ENCODE assay signal across 27 cellular contexts in genomic region chr6:77072694-77073409, GRCh38.
DNase-seq lines count a peak whose midpoint lies in the region; ATAC-seq, FAIRE-seq and TF ChIP-seq lines count a peak whose summit lies in the region.
"Had no signal": no experiment of that assay in that cellular context is flagged by ENCODE, and none has a peak within 500 bp of the region (broad histone marks: within the 10 kb centered on the region; RNA-seq: fewer than 3 reads in every experiment).

No MANE protein-coding gene starts in this region.

- peak; percentile 20 for DNase-seq in Ammon's horn (ENCODE audit: low spot score)
- peak; percentile 63 for DNase-seq in LNCaP clone FGC (ENCODE audit: low read depth)
- no peak for DNase-seq in bronchial epithelial cell (ENCODE audit: low read depth)
- DNase-seq in right lobe of liver = peak in 2 of 3 donors; percentile 46 to 74
- DNase-seq in adrenal gland = no peak
- no peak for DNase-seq in NCI-H446 treated with DMSO at 0.1 percent for 48 hours (lab: John Stamatoyannopoulos, UW)
- DNase-seq in NCI-H2107 (lab: John Stamatoyannopoulos, UW) = no peak
- DNase-seq: Caco-2; CD8-positive, alpha-beta T cell; DMS153; DND-41; Kasumi-1; MG63; NCI-H1417 treated with DMSO at 0.1 percent for 48 hours; NCI-H1694 treated with DMSO at 0.1 percent for 48 hours; NCI-H2081 treated with DMSO at 0.1 percent for 48 hours; NCI-H2171 treated with DMSO at 0.1 percent for 48 hours; NCI-H345; NCI-H524; SHP77; T-cell had no signal

- FAIRE-seq in bronchial epithelial cell (lab: Jason Lieb, UNC) = peak; percentile 40
- FAIRE-seq: GM18507, H54, K562 had no signal

- no peak for TF ChIP-seq CTCF in LNCaP clone FGC (IDR thresholded peaks at IDR 0.05; ENCODE audit: control insufficient read depth, extremely low read depth, insufficient read depth)
- no peak for TF ChIP-seq CTCF in bronchial epithelial cell (IDR thresholded peaks at IDR 0.05; ENCODE audit: insufficient read depth, low read length, severe bottlenecking)
- TF ChIP-seq CTCF in right lobe of liver (IDR thresholded peaks at IDR 0.05) = peak in 1 of 4 donors; percentile 19
- no peak for TF ChIP-seq CTCF in adrenal gland (IDR thresholded peaks at IDR 0.05)

- H3K27me3 ChIP-seq in bronchial epithelial cell (ENCODE audit: control insufficient read depth, insufficient read depth, low read length) = no peaks in the 10 kb centered on the region
- no peaks in the 10 kb centered on the region for H3K27me3 ChIP-seq in right lobe of liver
- no peaks in the 10 kb centered on the region for H3K27me3 ChIP-seq in adrenal gland
- H3K27me3 ChIP-seq: MG63 had no signal

- no peaks in the 10 kb centered on the region for H3K36me3 ChIP-seq in bronchial epithelial cell (ENCODE audit: control insufficient read depth, insufficient read depth, low read length)
- H3K36me3 ChIP-seq in right lobe of liver = no peaks in the 10 kb centered on the region
- H3K36me3 ChIP-seq in adrenal gland (replicated peaks in 1 of 2) = no peaks in the 10 kb centered on the region
- H3K36me3 ChIP-seq: MG63 had no signal

- H3K9me3 ChIP-seq in right lobe of liver (no peaks in the 10 kb centered on the region), adrenal gland (replicated peaks in 1 of 3) (no peaks in the 10 kb centered on the region)
- H3K9me3 ChIP-seq: Caco-2, MG63 had no signal

- H3K4me1 ChIP-seq in right lobe of liver (peaks cover 0 to 8% (median 0%) of the 10 kb centered on the region in 4 donors), adrenal gland (replicated peaks in 1 of 2) (no peaks in the 10 kb centered on the region)
- H3K4me1 ChIP-seq: Caco-2 had no signal

- peak; percentile 31 for TF ChIP-seq POLR2A in right lobe of liver (IDR thresholded peaks at IDR 0.05)
- TF ChIP-seq POLR2A in adrenal gland (IDR thresholded peaks at IDR 0.05) = no peak

- peak; percentile 94 to 98 (median 96) for ATAC-seq in right lobe of liver
- ATAC-seq: CD8-positive, alpha-beta T cell; K562; Panc1; T-cell had no signal

- 26% methylated on average over 4 of the region's 4 CpGs for WGBS in right lobe of liver (ENCODE audit: insufficient coverage, low coverage, low lambda C conversion rate, missing lambda C conversion rate)
- WGBS in adrenal gland, 4 donors = 77 to 84% (median 82%) methylated on average over 4 of the region's 4 CpGs

- H3K4me3 ChIP-seq in LNCaP clone FGC (ENCODE audit: low read depth, low read length) (no peak overlapping the region), bronchial epithelial cell (ENCODE audit: low read depth, low read length) (no peak overlapping the region), right lobe of liver (peak overlapping the region in 2 of 3 donors; percentile 6 to 27), adrenal gland (no peak overlapping the region)
- H3K4me3 ChIP-seq: K562, MG63 had no signal

- peak overlapping the region; percentile 59 to 80 (median 67) for H3K27ac ChIP-seq in right lobe of liver
- H3K27ac ChIP-seq in adrenal gland = no peak overlapping the region
- H3K27ac ChIP-seq: C4-2B, RWPE1 had no signal

- intact Hi-C loops in right lobe of liver (cut with DNase I) = no loop called here
- intact Hi-C loops in adrenal gland (cut with DNase I) = no loop called here

Comparison
In these comparisons a context has a peak if more than half of its experiments do, and no peak if none do; other contexts are left out.
1. DNase-seq: peak in Ammon's horn (single experiment), LNCaP clone FGC (single experiment) and right lobe of liver (2 of 3); none in bronchial epithelial cell (single experiment), adrenal gland (0 of 7), NCI-H446 treated with DMSO at 0.1 percent for 48 hours (single experiment) and NCI-H2107 (single experiment).
2. H3K4me3 ChIP-seq: peak in right lobe of liver (2 of 3); none in LNCaP clone FGC (single experiment), bronchial epithelial cell (single experiment) and adrenal gland (0 of 4).
3. H3K27ac ChIP-seq: peak in right lobe of liver (3 of 3); none in adrenal gland (0 of 5).